7 cellular contexts compared by ENCODE assay signal in genomic region chr6:117050301-117050700, GRCh38.
"Had no signal": no experiment of that assay in that cellular context is flagged by ENCODE, and none has a peak within 500 bp of the region (broad histone marks: within the 10 kb centered on the region; RNA-seq: fewer than 3 reads in every experiment).

No MANE protein-coding gene starts in this region.

- ATAC-seq: GM23338 had no signal

- FAIRE-seq: H1, H54, HTR-8/SVneo had no signal

- H3K4me2 ChIP-seq: GM23338 had no signal

- H2AFZ ChIP-seq: GM23338 had no signal

- H3K4me3 ChIP-seq: GM23338 had no signal

- DNase-seq: H9, HCEC 1CT, KBM-7 had no signal
